Comparison of ENCODE assay signal across 1 cellular context in genomic region chr1:145123992-145124641, GRCh38. TPM values are rescaled to one million over a fixed set of nuclear protein-coding genes. Genes with fewer than 3 reads are reported as not detected.
"Had no signal": no experiment of that assay in that cellular context is flagged by ENCODE, and none has a peak within 500 bp of the region (broad histone marks: within the 10 kb centered on the region; RNA-seq: fewer than 3 reads in every experiment).

No MANE protein-coding gene starts in this region.

RNA-seq across cellular contexts. Expression of gene FAM72D, which starts 28.3 kb away (rescaled TPM):
- total RNA-seq: ascending aorta had no signal
